Comparison of ENCODE assay signal across 1 cellular context in the genomic region with DNA sequence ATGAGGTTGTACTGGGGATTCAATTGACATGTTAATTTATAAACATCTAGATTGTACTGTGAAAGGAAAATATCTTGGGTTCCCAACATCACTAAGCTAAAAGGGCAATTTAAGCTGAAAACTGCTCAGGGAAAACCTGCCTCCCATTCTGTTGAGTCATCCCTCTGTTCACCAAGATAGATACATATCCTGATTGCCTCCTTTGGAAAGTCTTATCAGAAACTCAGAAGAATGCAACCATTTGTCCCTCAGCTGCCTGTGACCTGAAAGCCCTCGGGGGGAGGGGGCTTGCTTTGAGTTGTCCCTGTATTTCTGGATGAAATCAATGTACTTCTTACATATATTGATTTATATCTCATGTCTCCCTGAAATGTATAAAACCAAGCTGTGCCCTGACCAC.
TF ChIP-seq lines count a peak whose summit lies in the region.

No MANE protein-coding gene starts in this region.

TF ChIP-seq in K562, 482 proteins besides CTCF, POLR2A, EP300 and RAD21 (continued from another document and continues in another):
- TF ChIP-seq, protein P1, sequence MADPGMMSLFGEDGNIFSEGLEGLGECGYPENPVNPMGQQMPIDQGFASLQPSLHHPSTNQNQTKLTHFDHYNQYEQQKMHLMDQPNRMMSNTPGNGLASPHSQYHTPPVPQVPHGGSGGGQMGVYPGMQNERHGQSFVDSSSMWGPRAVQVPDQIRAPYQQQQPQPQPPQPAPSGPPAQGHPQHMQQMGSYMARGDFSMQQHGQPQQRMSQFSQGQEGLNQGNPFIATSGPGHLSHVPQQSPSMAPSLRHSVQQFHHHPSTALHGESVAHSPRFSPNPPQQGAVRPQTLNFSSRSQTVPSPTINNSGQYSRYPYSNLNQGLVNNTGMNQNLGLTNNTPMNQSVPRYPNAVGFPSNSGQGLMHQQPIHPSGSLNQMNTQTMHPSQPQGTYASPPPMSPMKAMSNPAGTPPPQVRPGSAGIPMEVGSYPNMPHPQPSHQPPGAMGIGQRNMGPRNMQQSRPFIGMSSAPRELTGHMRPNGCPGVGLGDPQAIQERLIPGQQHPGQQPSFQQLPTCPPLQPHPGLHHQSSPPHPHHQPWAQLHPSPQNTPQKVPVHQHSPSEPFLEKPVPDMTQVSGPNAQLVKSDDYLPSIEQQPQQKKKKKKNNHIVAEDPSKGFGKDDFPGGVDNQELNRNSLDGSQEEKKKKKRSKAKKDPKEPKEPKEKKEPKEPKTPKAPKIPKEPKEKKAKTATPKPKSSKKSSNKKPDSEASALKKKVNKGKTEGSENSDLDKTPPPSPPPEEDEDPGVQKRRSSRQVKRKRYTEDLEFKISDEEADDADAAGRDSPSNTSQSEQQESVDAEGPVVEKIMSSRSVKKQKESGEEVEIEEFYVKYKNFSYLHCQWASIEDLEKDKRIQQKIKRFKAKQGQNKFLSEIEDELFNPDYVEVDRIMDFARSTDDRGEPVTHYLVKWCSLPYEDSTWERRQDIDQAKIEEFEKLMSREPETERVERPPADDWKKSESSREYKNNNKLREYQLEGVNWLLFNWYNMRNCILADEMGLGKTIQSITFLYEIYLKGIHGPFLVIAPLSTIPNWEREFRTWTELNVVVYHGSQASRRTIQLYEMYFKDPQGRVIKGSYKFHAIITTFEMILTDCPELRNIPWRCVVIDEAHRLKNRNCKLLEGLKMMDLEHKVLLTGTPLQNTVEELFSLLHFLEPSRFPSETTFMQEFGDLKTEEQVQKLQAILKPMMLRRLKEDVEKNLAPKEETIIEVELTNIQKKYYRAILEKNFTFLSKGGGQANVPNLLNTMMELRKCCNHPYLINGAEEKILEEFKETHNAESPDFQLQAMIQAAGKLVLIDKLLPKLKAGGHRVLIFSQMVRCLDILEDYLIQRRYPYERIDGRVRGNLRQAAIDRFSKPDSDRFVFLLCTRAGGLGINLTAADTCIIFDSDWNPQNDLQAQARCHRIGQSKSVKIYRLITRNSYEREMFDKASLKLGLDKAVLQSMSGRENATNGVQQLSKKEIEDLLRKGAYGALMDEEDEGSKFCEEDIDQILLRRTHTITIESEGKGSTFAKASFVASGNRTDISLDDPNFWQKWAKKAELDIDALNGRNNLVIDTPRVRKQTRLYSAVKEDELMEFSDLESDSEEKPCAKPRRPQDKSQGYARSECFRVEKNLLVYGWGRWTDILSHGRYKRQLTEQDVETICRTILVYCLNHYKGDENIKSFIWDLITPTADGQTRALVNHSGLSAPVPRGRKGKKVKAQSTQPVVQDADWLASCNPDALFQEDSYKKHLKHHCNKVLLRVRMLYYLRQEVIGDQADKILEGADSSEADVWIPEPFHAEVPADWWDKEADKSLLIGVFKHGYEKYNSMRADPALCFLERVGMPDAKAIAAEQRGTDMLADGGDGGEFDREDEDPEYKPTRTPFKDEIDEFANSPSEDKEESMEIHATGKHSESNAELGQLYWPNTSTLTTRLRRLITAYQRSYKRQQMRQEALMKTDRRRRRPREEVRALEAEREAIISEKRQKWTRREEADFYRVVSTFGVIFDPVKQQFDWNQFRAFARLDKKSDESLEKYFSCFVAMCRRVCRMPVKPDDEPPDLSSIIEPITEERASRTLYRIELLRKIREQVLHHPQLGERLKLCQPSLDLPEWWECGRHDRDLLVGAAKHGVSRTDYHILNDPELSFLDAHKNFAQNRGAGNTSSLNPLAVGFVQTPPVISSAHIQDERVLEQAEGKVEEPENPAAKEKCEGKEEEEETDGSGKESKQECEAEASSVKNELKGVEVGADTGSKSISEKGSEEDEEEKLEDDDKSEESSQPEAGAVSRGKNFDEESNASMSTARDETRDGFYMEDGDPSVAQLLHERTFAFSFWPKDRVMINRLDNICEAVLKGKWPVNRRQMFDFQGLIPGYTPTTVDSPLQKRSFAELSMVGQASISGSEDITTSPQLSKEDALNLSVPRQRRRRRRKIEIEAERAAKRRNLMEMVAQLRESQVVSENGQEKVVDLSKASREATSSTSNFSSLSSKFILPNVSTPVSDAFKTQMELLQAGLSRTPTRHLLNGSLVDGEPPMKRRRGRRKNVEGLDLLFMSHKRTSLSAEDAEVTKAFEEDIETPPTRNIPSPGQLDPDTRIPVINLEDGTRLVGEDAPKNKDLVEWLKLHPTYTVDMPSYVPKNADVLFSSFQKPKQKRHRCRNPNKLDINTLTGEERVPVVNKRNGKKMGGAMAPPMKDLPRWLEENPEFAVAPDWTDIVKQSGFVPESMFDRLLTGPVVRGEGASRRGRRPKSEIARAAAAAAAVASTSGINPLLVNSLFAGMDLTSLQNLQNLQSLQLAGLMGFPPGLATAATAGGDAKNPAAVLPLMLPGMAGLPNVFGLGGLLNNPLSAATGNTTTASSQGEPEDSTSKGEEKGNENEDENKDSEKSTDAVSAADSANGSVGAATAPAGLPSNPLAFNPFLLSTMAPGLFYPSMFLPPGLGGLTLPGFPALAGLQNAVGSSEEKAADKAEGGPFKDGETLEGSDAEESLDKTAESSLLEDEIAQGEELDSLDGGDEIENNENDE (IDR thresholded peaks at IDR 0.05; ENCODE audit: low read depth, low read length) = no peak
- TF ChIP-seq, protein P2, sequence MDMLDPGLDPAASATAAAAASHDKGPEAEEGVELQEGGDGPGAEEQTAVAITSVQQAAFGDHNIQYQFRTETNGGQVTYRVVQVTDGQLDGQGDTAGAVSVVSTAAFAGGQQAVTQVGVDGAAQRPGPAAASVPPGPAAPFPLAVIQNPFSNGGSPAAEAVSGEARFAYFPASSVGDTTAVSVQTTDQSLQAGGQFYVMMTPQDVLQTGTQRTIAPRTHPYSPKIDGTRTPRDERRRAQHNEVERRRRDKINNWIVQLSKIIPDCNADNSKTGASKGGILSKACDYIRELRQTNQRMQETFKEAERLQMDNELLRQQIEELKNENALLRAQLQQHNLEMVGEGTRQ (CRISPR knock-in tag; IDR thresholded peaks at IDR 0.05) = no peak
- TF ChIP-seq NFXL1 (CRISPR knock-in tag; IDR thresholded peaks at IDR 0.05) = no peak
- TF ChIP-seq TRIM24 (IDR thresholded peaks at IDR 0.05) = peak; percentile 88 to 95
- TF ChIP-seq NCOR1 (IDR thresholded peaks at IDR 0.05) = peak; percentile 93
- peak; percentile 96 for TF ChIP-seq SMARCE1 (IDR thresholded peaks at IDR 0.05)
- 0 out of 3 replicates have a peak, but pooled peaks of 1 of the 2 experiments have one; percentile 39 for TF ChIP-seq CBX3 (IDR thresholded peaks at IDR 0.05; ENCODE audit: borderline replicate concordance in 1 of 2, low read length in 2 of 2)
- TF ChIP-seq, protein P3, sequence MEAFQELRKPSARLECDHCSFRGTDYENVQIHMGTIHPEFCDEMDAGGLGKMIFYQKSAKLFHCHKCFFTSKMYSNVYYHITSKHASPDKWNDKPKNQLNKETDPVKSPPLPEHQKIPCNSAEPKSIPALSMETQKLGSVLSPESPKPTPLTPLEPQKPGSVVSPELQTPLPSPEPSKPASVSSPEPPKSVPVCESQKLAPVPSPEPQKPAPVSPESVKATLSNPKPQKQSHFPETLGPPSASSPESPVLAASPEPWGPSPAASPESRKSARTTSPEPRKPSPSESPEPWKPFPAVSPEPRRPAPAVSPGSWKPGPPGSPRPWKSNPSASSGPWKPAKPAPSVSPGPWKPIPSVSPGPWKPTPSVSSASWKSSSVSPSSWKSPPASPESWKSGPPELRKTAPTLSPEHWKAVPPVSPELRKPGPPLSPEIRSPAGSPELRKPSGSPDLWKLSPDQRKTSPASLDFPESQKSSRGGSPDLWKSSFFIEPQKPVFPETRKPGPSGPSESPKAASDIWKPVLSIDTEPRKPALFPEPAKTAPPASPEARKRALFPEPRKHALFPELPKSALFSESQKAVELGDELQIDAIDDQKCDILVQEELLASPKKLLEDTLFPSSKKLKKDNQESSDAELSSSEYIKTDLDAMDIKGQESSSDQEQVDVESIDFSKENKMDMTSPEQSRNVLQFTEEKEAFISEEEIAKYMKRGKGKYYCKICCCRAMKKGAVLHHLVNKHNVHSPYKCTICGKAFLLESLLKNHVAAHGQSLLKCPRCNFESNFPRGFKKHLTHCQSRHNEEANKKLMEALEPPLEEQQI (IDR thresholded peaks at IDR 0.05) = peak; percentile 89; the same call in 1 of the 2 replicates
- peak; percentile 81; the same call in 1 of the 2 replicates for TF ChIP-seq POLR2AphosphoS5 (IDR thresholded peaks at IDR 0.05; ENCODE audit: control insufficient read depth, insufficient read depth, low read depth, low read length)
- no peak for TF ChIP-seq TOE1 (IDR thresholded peaks at IDR 0.05; ENCODE audit: borderline replicate concordance)
- TF ChIP-seq TOE1 (CRISPR knock-in tag; IDR thresholded peaks at IDR 0.05; ENCODE audit: borderline replicate concordance, low read depth) = no peak
- TF ChIP-seq, protein P4, sequence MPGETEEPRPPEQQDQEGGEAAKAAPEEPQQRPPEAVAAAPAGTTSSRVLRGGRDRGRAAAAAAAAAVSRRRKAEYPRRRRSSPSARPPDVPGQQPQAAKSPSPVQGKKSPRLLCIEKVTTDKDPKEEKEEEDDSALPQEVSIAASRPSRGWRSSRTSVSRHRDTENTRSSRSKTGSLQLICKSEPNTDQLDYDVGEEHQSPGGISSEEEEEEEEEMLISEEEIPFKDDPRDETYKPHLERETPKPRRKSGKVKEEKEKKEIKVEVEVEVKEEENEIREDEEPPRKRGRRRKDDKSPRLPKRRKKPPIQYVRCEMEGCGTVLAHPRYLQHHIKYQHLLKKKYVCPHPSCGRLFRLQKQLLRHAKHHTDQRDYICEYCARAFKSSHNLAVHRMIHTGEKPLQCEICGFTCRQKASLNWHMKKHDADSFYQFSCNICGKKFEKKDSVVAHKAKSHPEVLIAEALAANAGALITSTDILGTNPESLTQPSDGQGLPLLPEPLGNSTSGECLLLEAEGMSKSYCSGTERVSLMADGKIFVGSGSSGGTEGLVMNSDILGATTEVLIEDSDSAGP (CRISPR knock-in tag; IDR thresholded peaks at IDR 0.05) = no peak
- TF ChIP-seq RCOR1 (IDR thresholded peaks at IDR 0.05; ENCODE audit: borderline replicate concordance in 1 of 2, low read depth in 2 of 2, low read length in 2 of 2) = peak; percentile 18 to 93; a peak in 2 of 4 replicates
- no peak for TF ChIP-seq POLR3G (IDR thresholded peaks at IDR 0.05; ENCODE audit: extremely low read depth, insufficient read length, insufficient replicate concordance)
- TF ChIP-seq E2F3 (CRISPR knock-in tag; IDR thresholded peaks at IDR 0.05) = no peak
- no peak for TF ChIP-seq KAT7 (CRISPR knock-in tag; IDR thresholded peaks at IDR 0.05; ENCODE audit: borderline replicate concordance)
- TF ChIP-seq ZNF316 (IDR thresholded peaks at IDR 0.05) = peak; percentile 95
- TF ChIP-seq ZZZ3 (IDR thresholded peaks at IDR 0.05) = no peak
- no peak for TF ChIP-seq SETDB1 (IDR thresholded peaks at IDR 0.05; ENCODE audit: low read length)
- peak; percentile 98 for TF ChIP-seq SMARCA4 (IDR thresholded peaks at IDR 0.05)
- peak; percentile 88 for TF ChIP-seq MTA2 (IDR thresholded peaks at IDR 0.05; ENCODE audit: low read depth)
- TF ChIP-seq, protein P5, sequence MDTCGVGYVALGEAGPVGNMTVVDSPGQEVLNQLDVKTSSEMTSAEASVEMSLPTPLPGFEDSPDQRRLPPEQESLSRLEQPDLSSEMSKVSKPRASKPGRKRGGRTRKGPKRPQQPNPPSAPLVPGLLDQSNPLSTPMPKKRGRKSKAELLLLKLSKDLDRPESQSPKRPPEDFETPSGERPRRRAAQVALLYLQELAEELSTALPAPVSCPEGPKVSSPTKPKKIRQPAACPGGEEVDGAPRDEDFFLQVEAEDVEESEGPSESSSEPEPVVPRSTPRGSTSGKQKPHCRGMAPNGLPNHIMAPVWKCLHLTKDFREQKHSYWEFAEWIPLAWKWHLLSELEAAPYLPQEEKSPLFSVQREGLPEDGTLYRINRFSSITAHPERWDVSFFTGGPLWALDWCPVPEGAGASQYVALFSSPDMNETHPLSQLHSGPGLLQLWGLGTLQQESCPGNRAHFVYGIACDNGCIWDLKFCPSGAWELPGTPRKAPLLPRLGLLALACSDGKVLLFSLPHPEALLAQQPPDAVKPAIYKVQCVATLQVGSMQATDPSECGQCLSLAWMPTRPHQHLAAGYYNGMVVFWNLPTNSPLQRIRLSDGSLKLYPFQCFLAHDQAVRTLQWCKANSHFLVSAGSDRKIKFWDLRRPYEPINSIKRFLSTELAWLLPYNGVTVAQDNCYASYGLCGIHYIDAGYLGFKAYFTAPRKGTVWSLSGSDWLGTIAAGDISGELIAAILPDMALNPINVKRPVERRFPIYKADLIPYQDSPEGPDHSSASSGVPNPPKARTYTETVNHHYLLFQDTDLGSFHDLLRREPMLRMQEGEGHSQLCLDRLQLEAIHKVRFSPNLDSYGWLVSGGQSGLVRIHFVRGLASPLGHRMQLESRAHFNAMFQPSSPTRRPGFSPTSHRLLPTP (IDR thresholded peaks at IDR 0.05; ENCODE audit: borderline replicate concordance, extremely low read depth, insufficient read length) = no peak
- peak; percentile 90 for TF ChIP-seq LEF1 (IDR thresholded peaks at IDR 0.05)
- TF ChIP-seq GATAD2A (IDR thresholded peaks at IDR 0.05) = peak; percentile 69; the same call in 1 of the 2 replicates
- TF ChIP-seq KDM1A (IDR thresholded peaks at IDR 0.05) = peak; percentile 89 to 91
- peak; percentile 88 for TF ChIP-seq HDAC3 (IDR thresholded peaks at IDR 0.05; ENCODE audit: borderline replicate concordance, partially characterized antibody)
- TF ChIP-seq RAD51 (IDR thresholded peaks at IDR 0.05; ENCODE audit: borderline replicate concordance, low read depth) = 0 out of 2 replicates have a peak, but pooled peaks have one; percentile 35
- TF ChIP-seq NONO (IDR thresholded peaks at IDR 0.05; ENCODE audit: low read depth in 2 of 2, low read length in 1 of 2) = peak in 1 of 2 experiments; percentile 71; a peak in 1 of 4 replicates
- TF ChIP-seq, protein P6, sequence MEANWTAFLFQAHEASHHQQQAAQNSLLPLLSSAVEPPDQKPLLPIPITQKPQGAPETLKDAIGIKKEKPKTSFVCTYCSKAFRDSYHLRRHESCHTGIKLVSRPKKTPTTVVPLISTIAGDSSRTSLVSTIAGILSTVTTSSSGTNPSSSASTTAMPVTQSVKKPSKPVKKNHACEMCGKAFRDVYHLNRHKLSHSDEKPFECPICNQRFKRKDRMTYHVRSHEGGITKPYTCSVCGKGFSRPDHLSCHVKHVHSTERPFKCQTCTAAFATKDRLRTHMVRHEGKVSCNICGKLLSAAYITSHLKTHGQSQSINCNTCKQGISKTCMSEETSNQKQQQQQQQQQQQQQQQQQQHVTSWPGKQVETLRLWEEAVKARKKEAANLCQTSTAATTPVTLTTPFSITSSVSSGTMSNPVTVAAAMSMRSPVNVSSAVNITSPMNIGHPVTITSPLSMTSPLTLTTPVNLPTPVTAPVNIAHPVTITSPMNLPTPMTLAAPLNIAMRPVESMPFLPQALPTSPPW (CRISPR knock-in tag; IDR thresholded peaks at IDR 0.05) = peak; percentile 85
- no peak for TF ChIP-seq YY1 (IDR thresholded peaks at IDR 0.05; ENCODE audit: borderline replicate concordance in 1 of 3, control insufficient read depth in 1 of 3, extremely low read depth in 1 of 3, insufficient read depth in 3 of 3, insufficient read length in 1 of 3, insufficient replicate concordance in 2 of 3, low read depth in 1 of 3, low read length in 2 of 3)
- TF ChIP-seq CCNT2 (IDR thresholded peaks at IDR 0.05; ENCODE audit: borderline replicate concordance, extremely low read depth, insufficient read length, low read depth, low read length) = peak; percentile 93
- TF ChIP-seq MAZ (CRISPR knock-in tag; conservative IDR thresholded peaks at IDR 0.05 in 1 of 2, IDR thresholded peaks at IDR 0.05 in 1 of 2) = no peak
- no peak for TF ChIP-seq EGR1 (conservative IDR thresholded peaks at IDR 0.05)
- TF ChIP-seq COPS2 (conservative IDR thresholded peaks at IDR 0.05) = no peak
- TF ChIP-seq TEAD4 (IDR thresholded peaks at IDR 0.05; ENCODE audit: low read length) = peak; percentile 96
- no peak for TF ChIP-seq TEAD4 (CRISPR knock-in tag; IDR thresholded peaks at IDR 0.05; ENCODE audit: borderline replicate concordance)
- peak; percentile 58; the same call in 1 of the 2 replicates for TF ChIP-seq ESRRA (IDR thresholded peaks at IDR 0.05; ENCODE audit: borderline replicate concordance, low read depth)
- no peak for TF ChIP-seq SIN3A (IDR thresholded peaks at IDR 0.05; ENCODE audit: borderline replicate concordance in 2 of 2, control insufficient read depth in 1 of 2, low read depth in 2 of 2, low read length in 2 of 2)
- TF ChIP-seq ZNF644 (tag; IDR thresholded peaks at IDR 0.05; ENCODE audit: low read depth) = peak; percentile 84
